In the genomic region with DNA sequence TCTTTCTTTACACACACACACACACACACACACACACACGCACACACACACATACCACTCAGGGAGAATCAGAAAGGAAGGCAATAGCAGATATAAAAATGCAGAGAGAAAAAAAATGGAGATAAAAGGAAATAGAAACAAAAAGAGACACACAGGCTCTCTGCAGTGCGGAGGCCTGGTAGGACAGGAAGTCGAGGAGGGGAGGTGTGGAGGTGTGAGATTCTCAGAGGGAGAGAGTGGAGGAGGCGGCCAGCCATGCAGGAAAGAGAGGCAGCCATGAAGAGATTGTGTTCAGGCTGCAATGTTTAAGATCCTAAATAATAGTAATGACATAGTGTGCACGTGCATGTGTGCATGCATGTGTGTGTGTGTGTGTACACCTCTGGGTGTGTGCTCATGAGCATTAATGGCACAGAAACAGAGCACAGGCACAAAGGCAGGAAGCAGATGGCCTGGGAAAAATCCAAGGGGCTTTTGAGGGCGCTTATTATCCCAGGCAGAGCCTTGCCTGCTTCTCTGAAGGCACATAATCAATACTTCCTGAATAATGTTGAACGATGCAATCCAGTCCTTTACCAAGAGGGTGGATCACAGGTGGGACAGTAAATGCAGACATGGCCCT, we compare ENCODE assay signal across 8 cellular contexts.
DNase-seq lines count a peak whose midpoint lies in the region; ATAC-seq and TF ChIP-seq lines count a peak whose summit lies in the region.

No MANE protein-coding gene starts in this region.

- no peak for DNase-seq in activated CD4-positive, CD25-positive, alpha-beta regulatory T cell (lab: John Stamatoyannopoulos, UW)
- DNase-seq in NCI-H82 (lab: John Stamatoyannopoulos, UW) = peak; percentile 89
- DNase-seq in dorsolateral prefrontal cortex = peak in 6 of 10 donors; percentile 14 to 58 (median 48)
- DNase-seq in stimulated activated CD8-positive, alpha-beta memory T cell treated with anti-CD3 and anti-CD28 coated beads, Interleukin-4, amount 100 ng/mL, for 24 hours (ENCODE audit: low read depth) = peak; percentile 7
- no peak for DNase-seq in NCI-H1417 (lab: John Stamatoyannopoulos, UW)
- DNase-seq in ureter (ENCODE audit: low spot score) = no peak

- ATAC-seq in activated CD4-positive, CD25-positive, alpha-beta regulatory T cell treated with anti-CD3 and anti-CD28 coated beads, Interleukin-2, amount 50 U/mL, for 24 hours = peak; percentile 41 to 53
- no peak for ATAC-seq in GM19351 (IDR thresholded peaks at IDR 0.05; ENCODE audit: unreplicated experiment)

- peaks cover 0 to 4% (median 0%) of the 10 kb centered on the region in 45 donors for H3K27me3 ChIP-seq in dorsolateral prefrontal cortex

- H3K4me3 ChIP-seq in dorsolateral prefrontal cortex = no peak overlapping the region

- intact Hi-C loops in dorsolateral prefrontal cortex (cut with DNase I) = no loop called here

- TF ChIP-seq CTCF in dorsolateral prefrontal cortex (IDR thresholded peaks at IDR 0.05 in 54 of 56, conservative IDR thresholded peaks at IDR 0.05 in 2 of 56; ENCODE audit: low read depth in 1 of 56, partially characterized antibody in 56 of 56) = no peak

- peak overlapping the region in 16 of 59 donors; percentile 19 to 74 (median 42) for H3K27ac ChIP-seq in dorsolateral prefrontal cortex

Comparison
In these comparisons a context has a peak if more than half of its experiments do, and no peak if none do; other contexts are left out.
1. DNase-seq: peak in NCI-H82 (single experiment), dorsolateral prefrontal cortex (6 of 10) and stimulated activated CD8-positive, alpha-beta memory T cell treated with anti-CD3 and anti-CD28 coated beads, Interleukin-4, amount 100 ng/mL, for 24 hours (single experiment); none in activated CD4-positive, CD25-positive, alpha-beta regulatory T cell (0 of 4), NCI-H1417 (0 of 3) and ureter (single experiment).